1 cellular context compared by ENCODE assay signal in the genomic region with DNA sequence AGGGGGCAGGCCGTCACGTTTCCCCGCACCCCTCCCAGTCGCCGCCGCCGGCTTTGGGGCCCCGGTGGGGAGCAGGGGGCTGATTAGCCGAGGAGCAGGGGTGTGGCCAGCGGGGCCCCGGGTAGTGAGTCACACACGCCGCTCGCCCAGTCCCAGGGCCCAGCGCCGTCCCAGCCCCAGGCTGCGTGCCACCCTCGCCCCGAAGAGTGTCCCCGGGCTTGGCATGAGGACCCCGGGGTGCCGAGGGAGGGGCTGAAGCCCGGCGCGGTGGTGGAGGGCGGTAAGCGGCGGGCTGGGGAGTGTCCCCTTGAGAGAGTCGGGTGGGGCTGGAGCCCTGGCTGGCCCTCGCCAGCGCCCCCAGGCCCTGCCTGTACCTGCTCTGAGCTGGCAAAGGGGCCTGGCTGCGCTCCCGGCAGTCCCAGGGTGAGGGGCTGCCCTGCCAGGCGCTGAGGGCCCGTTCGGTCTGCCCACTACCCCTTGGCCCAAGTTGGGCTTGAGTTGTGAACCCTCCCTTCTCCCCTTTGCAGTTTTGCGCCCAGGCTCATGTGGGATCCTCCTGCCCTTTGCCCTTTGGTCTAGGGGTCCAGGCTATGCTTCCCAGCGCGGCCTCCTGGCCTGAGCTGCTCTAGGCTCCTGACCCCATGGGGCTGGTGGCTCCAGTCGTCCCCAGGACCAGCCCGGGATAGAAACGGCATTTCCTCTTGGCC.
TF ChIP-seq lines count a peak whose summit lies in the region.

No MANE protein-coding gene starts in this region.

TF ChIP-seq in HEK293, 187 proteins besides CTCF, POLR2A, EP300 and RAD21 (continued from another document and continues in another):
- TF ChIP-seq, protein P1, sequence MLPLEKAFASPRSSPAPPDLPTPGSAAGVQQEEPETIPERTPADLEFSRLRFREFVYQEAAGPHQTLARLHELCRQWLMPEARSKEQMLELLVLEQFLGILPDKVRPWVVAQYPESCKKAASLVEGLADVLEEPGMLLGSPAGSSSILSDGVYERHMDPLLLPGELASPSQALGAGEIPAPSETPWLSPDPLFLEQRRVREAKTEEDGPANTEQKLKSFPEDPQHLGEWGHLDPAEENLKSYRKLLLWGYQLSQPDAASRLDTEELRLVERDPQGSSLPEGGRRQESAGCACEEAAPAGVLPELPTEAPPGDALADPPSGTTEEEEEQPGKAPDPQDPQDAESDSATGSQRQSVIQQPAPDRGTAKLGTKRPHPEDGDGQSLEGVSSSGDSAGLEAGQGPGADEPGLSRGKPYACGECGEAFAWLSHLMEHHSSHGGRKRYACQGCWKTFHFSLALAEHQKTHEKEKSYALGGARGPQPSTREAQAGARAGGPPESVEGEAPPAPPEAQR (tag by site-specific recombination; IDR thresholded peaks at IDR 0.05), result no peak
- TF ChIP-seq ZNF37A (tag by site-specific recombination; IDR thresholded peaks at IDR 0.05) (no peak), ZNF335 (tag by site-specific recombination; conservative IDR thresholded peaks at IDR 0.05) (peak; percentile 73), ZNF10 (tag by site-specific recombination; IDR thresholded peaks at IDR 0.05) (no peak), ZNF560 (tag by site-specific recombination; IDR thresholded peaks at IDR 0.05; ENCODE audit: borderline replicate concordance) (no peak), ZNF596 (tag by site-specific recombination; IDR thresholded peaks at IDR 0.05) (no peak), ZIC2 (tag by site-specific recombination; IDR thresholded peaks at IDR 0.05) (peak; percentile 91), ZFP69B (tag by site-specific recombination; IDR thresholded peaks at IDR 0.05) (no peak), ZNF610 (tag by site-specific recombination; IDR thresholded peaks at IDR 0.05; ENCODE audit: borderline replicate concordance) (no peak), ZNF621 (tag by site-specific recombination; IDR thresholded peaks at IDR 0.05) (no peak), SETDB1 (IDR thresholded peaks at IDR 0.05; ENCODE audit: insufficient read length, low read length) (no peak), ZNF530 (tag by site-specific recombination; IDR thresholded peaks at IDR 0.05; ENCODE audit: low read depth) (no peak), ZNF768 (tag by site-specific recombination; IDR thresholded peaks at IDR 0.05) (no peak), KLF10 (tag by site-specific recombination; IDR thresholded peaks at IDR 0.05) (peak; percentile 31; the same call in 1 of the 2 replicates), ZNF404 (tag by site-specific recombination; IDR thresholded peaks at IDR 0.05) (no peak), ZNF433 (tag by site-specific recombination; IDR thresholded peaks at IDR 0.05; ENCODE audit: low read depth) (no peak), ZNF792 (tag by site-specific recombination; IDR thresholded peaks at IDR 0.05) (no peak), ZBTB1 (tag by site-specific recombination; IDR thresholded peaks at IDR 0.05) (no peak), ZNF292 (tag by site-specific recombination; IDR thresholded peaks at IDR 0.05; ENCODE audit: borderline replicate concordance, low read depth) (no peak), TCF7L2 (IDR thresholded peaks at IDR 0.05; ENCODE audit: borderline replicate concordance, low read depth, low read length) (no peak), ZNF510 (tag by site-specific recombination; IDR thresholded peaks at IDR 0.05; ENCODE audit: insufficient replicate concordance) (no peak), IKZF3 (tag by site-specific recombination; IDR thresholded peaks at IDR 0.05) (no peak), ZNF561 (tag by site-specific recombination; IDR thresholded peaks at IDR 0.05; ENCODE audit: borderline replicate concordance) (no peak), KLF8 (tag by site-specific recombination; IDR thresholded peaks at IDR 0.05) (no peak), ZNF843 (tag by site-specific recombination; IDR thresholded peaks at IDR 0.05) (0 out of 2 replicates have a peak, but pooled peaks have one; percentile 16), ZNF416 (tag by site-specific recombination; IDR thresholded peaks at IDR 0.05) (no peak), GLIS1 (tag by site-specific recombination; IDR thresholded peaks at IDR 0.05) (peak; percentile 53), ZNF350 (tag by site-specific recombination; IDR thresholded peaks at IDR 0.05) (no peak), ZNF791 (tag by site-specific recombination; IDR thresholded peaks at IDR 0.05) (no peak), ZNF221 (tag by site-specific recombination; IDR thresholded peaks at IDR 0.05; ENCODE audit: borderline replicate concordance) (no peak), ZNF366 (tag by site-specific recombination; conservative IDR thresholded peaks at IDR 0.05) (no peak)
- TF ChIP-seq, protein P2, sequence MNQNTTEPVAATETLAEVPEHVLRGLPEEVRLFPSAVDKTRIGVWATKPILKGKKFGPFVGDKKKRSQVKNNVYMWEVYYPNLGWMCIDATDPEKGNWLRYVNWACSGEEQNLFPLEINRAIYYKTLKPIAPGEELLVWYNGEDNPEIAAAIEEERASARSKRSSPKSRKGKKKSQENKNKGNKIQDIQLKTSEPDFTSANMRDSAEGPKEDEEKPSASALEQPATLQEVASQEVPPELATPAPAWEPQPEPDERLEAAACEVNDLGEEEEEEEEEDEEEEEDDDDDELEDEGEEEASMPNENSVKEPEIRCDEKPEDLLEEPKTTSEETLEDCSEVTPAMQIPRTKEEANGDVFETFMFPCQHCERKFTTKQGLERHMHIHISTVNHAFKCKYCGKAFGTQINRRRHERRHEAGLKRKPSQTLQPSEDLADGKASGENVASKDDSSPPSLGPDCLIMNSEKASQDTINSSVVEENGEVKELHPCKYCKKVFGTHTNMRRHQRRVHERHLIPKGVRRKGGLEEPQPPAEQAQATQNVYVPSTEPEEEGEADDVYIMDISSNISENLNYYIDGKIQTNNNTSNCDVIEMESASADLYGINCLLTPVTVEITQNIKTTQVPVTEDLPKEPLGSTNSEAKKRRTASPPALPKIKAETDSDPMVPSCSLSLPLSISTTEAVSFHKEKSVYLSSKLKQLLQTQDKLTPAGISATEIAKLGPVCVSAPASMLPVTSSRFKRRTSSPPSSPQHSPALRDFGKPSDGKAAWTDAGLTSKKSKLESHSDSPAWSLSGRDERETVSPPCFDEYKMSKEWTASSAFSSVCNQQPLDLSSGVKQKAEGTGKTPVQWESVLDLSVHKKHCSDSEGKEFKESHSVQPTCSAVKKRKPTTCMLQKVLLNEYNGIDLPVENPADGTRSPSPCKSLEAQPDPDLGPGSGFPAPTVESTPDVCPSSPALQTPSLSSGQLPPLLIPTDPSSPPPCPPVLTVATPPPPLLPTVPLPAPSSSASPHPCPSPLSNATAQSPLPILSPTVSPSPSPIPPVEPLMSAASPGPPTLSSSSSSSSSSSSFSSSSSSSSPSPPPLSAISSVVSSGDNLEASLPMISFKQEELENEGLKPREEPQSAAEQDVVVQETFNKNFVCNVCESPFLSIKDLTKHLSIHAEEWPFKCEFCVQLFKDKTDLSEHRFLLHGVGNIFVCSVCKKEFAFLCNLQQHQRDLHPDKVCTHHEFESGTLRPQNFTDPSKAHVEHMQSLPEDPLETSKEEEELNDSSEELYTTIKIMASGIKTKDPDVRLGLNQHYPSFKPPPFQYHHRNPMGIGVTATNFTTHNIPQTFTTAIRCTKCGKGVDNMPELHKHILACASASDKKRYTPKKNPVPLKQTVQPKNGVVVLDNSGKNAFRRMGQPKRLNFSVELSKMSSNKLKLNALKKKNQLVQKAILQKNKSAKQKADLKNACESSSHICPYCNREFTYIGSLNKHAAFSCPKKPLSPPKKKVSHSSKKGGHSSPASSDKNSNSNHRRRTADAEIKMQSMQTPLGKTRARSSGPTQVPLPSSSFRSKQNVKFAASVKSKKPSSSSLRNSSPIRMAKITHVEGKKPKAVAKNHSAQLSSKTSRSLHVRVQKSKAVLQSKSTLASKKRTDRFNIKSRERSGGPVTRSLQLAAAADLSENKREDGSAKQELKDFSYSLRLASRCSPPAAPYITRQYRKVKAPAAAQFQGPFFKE (tag by site-specific recombination; IDR thresholded peaks at IDR 0.05; ENCODE audit: borderline replicate concordance), result no peak
- TF ChIP-seq, protein P3, sequence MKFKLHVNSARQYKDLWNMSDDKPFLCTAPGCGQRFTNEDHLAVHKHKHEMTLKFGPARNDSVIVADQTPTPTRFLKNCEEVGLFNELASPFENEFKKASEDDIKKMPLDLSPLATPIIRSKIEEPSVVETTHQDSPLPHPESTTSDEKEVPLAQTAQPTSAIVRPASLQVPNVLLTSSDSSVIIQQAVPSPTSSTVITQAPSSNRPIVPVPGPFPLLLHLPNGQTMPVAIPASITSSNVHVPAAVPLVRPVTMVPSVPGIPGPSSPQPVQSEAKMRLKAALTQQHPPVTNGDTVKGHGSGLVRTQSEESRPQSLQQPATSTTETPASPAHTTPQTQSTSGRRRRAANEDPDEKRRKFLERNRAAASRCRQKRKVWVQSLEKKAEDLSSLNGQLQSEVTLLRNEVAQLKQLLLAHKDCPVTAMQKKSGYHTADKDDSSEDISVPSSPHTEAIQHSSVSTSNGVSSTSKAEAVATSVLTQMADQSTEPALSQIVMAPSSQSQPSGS (tag by site-specific recombination; IDR thresholded peaks at IDR 0.05; ENCODE audit: low read depth), result no peak
- TF ChIP-seq, protein P4, sequence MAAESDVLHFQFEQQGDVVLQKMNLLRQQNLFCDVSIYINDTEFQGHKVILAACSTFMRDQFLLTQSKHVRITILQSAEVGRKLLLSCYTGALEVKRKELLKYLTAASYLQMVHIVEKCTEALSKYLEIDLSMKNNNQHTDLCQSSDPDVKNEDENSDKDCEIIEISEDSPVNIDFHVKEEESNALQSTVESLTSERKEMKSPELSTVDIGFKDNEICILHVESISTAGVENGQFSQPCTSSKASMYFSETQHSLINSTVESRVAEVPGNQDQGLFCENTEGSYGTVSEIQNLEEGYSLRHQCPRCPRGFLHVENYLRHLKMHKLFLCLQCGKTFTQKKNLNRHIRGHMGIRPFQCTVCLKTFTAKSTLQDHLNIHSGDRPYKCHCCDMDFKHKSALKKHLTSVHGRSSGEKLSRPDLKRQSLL (tag by site-specific recombination; IDR thresholded peaks at IDR 0.05), result no peak
- TF ChIP-seq, protein P5, sequence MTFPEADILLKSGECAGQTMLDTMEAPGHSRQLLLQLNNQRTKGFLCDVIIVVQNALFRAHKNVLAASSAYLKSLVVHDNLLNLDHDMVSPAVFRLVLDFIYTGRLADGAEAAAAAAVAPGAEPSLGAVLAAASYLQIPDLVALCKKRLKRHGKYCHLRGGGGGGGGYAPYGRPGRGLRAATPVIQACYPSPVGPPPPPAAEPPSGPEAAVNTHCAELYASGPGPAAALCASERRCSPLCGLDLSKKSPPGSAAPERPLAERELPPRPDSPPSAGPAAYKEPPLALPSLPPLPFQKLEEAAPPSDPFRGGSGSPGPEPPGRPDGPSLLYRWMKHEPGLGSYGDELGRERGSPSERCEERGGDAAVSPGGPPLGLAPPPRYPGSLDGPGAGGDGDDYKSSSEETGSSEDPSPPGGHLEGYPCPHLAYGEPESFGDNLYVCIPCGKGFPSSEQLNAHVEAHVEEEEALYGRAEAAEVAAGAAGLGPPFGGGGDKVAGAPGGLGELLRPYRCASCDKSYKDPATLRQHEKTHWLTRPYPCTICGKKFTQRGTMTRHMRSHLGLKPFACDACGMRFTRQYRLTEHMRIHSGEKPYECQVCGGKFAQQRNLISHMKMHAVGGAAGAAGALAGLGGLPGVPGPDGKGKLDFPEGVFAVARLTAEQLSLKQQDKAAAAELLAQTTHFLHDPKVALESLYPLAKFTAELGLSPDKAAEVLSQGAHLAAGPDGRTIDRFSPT (tag by site-specific recombination; IDR thresholded peaks at IDR 0.05), result peak; percentile 95
- TF ChIP-seq, protein P6, sequence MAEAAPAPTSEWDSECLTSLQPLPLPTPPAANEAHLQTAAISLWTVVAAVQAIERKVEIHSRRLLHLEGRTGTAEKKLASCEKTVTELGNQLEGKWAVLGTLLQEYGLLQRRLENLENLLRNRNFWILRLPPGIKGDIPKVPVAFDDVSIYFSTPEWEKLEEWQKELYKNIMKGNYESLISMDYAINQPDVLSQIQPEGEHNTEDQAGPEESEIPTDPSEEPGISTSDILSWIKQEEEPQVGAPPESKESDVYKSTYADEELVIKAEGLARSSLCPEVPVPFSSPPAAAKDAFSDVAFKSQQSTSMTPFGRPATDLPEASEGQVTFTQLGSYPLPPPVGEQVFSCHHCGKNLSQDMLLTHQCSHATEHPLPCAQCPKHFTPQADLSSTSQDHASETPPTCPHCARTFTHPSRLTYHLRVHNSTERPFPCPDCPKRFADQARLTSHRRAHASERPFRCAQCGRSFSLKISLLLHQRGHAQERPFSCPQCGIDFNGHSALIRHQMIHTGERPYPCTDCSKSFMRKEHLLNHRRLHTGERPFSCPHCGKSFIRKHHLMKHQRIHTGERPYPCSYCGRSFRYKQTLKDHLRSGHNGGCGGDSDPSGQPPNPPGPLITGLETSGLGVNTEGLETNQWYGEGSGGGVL (tag by site-specific recombination; IDR thresholded peaks at IDR 0.05), result peak; percentile 91
- TF ChIP-seq, protein P7, sequence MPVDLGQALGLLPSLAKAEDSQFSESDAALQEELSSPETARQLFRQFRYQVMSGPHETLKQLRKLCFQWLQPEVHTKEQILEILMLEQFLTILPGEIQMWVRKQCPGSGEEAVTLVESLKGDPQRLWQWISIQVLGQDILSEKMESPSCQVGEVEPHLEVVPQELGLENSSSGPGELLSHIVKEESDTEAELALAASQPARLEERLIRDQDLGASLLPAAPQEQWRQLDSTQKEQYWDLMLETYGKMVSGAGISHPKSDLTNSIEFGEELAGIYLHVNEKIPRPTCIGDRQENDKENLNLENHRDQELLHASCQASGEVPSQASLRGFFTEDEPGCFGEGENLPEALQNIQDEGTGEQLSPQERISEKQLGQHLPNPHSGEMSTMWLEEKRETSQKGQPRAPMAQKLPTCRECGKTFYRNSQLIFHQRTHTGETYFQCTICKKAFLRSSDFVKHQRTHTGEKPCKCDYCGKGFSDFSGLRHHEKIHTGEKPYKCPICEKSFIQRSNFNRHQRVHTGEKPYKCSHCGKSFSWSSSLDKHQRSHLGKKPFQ (tag by site-specific recombination; IDR thresholded peaks at IDR 0.05), result no peak
- TF ChIP-seq, protein P8, sequence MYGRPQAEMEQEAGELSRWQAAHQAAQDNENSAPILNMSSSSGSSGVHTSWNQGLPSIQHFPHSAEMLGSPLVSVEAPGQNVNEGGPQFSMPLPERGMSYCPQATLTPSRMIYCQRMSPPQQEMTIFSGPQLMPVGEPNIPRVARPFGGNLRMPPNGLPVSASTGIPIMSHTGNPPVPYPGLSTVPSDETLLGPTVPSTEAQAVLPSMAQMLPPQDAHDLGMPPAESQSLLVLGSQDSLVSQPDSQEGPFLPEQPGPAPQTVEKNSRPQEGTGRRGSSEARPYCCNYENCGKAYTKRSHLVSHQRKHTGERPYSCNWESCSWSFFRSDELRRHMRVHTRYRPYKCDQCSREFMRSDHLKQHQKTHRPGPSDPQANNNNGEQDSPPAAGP (tag by site-specific recombination; IDR thresholded peaks at IDR 0.05), result peak; percentile 90; the same call in 1 of the 2 replicates
- TF ChIP-seq, protein P9, sequence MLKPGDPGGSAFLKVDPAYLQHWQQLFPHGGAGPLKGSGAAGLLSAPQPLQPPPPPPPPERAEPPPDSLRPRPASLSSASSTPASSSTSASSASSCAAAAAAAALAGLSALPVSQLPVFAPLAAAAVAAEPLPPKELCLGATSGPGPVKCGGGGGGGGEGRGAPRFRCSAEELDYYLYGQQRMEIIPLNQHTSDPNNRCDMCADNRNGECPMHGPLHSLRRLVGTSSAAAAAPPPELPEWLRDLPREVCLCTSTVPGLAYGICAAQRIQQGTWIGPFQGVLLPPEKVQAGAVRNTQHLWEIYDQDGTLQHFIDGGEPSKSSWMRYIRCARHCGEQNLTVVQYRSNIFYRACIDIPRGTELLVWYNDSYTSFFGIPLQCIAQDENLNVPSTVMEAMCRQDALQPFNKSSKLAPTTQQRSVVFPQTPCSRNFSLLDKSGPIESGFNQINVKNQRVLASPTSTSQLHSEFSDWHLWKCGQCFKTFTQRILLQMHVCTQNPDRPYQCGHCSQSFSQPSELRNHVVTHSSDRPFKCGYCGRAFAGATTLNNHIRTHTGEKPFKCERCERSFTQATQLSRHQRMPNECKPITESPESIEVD (tag by site-specific recombination; IDR thresholded peaks at IDR 0.05), result no peak
